1 cellular context compared by ENCODE assay signal in the genomic region with DNA sequence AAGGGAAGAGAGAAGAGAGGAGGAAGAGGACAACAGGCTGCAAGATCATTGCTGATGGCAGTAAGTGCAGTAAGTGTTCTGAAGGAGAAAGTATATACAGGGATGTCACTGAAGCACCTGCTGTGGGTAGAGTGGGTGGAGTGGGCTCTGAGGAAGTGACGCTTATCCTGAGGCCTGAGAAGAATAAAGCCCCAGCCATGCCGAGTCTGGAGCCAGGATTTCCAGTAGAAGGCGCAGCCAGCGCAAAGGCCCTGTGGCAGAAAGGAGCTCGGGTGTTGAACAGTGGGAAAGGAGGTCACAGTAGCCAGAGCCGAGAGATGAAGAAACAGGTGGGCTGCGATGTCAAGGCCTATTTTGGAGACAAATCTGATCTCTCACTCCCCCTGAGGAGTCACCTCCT.
A peak's percentile ranks its signal among the peaks of the same experiment; 100 is the strongest.
TF ChIP-seq lines count a peak whose summit lies in the region.

No MANE protein-coding gene starts in this region.

TF ChIP-seq in K562, 482 proteins besides CTCF, POLR2A, EP300 and RAD21:
- no peak for TF ChIP-seq CAMTA2 (CRISPR knock-in tag; conservative IDR thresholded peaks at IDR 0.05)
- TF ChIP-seq TFAM (CRISPR knock-in tag; conservative IDR thresholded peaks at IDR 0.05), result no peak
- TF ChIP-seq FUS (optimal IDR thresholded peaks at IDR 0.05; ENCODE audit: low read depth, low read length), result no peak
- no peak for TF ChIP-seq SP2 (IDR thresholded peaks at IDR 0.05; ENCODE audit: extremely low read depth, low read depth, low read length, poor library complexity, severe bottlenecking)
- TF ChIP-seq BCOR (IDR thresholded peaks at IDR 0.05), result no peak; the same call in 1 of the 2 replicates
- TF ChIP-seq HDAC8 (tag; IDR thresholded peaks at IDR 0.05), result no peak
- TF ChIP-seq, protein P1, sequence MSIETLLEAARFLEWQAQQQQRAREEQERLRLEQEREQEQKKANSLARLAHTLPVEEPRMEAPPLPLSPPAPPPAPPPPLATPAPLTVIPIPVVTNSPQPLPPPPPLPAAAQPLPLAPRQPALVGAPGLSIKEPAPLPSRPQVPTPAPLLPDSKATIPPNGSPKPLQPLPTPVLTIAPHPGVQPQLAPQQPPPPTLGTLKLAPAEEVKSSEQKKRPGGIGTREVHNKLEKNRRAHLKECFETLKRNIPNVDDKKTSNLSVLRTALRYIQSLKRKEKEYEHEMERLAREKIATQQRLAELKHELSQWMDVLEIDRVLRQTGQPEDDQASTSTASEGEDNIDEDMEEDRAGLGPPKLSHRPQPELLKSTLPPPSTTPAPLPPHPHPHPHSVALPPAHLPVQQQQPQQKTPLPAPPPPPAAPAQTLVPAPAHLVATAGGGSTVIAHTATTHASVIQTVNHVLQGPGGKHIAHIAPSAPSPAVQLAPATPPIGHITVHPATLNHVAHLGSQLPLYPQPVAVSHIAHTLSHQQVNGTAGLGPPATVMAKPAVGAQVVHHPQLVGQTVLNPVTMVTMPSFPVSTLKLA (conservative IDR thresholded peaks at IDR 0.05), result no peak
- no peak for TF ChIP-seq NELFE (IDR thresholded peaks at IDR 0.05; ENCODE audit: insufficient read depth, insufficient read length)
- TF ChIP-seq ESRRA (IDR thresholded peaks at IDR 0.05; ENCODE audit: borderline replicate concordance, low read depth), result no peak
- peak; percentile 85 for TF ChIP-seq RBM25 (IDR thresholded peaks at IDR 0.05; ENCODE audit: low read depth, low read length, severe bottlenecking)
- TF ChIP-seq, protein P2, sequence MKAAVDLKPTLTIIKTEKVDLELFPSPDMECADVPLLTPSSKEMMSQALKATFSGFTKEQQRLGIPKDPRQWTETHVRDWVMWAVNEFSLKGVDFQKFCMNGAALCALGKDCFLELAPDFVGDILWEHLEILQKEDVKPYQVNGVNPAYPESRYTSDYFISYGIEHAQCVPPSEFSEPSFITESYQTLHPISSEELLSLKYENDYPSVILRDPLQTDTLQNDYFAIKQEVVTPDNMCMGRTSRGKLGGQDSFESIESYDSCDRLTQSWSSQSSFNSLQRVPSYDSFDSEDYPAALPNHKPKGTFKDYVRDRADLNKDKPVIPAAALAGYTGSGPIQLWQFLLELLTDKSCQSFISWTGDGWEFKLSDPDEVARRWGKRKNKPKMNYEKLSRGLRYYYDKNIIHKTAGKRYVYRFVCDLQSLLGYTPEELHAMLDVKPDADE (conservative IDR thresholded peaks at IDR 0.05; ENCODE audit: control insufficient read depth, low read depth, low read length), result no peak
- TF ChIP-seq SMAD3 (CRISPR knock-in tag; conservative IDR thresholded peaks at IDR 0.05), result no peak
- TF ChIP-seq KDM1A (IDR thresholded peaks at IDR 0.05), result peak; percentile 39 to 40; a peak in 1 of 4 replicates
- no peak for TF ChIP-seq ZNF217 (CRISPR knock-in tag; IDR thresholded peaks at IDR 0.05)
- TF ChIP-seq RCOR1 (IDR thresholded peaks at IDR 0.05; ENCODE audit: borderline replicate concordance in 1 of 2, low read depth in 2 of 2, low read length in 2 of 2), result peak in 1 of 2 experiments; percentile 13; a peak in 1 of 4 replicates
- TF ChIP-seq HNRNPLL (IDR thresholded peaks at IDR 0.05; ENCODE audit: low read depth, low read length, poor library complexity, severe bottlenecking), result no peak
- TF ChIP-seq CREBBP (IDR thresholded peaks at IDR 0.05; ENCODE audit: low read depth, low read length), result no peak
- TF ChIP-seq NFIX (CRISPR knock-in tag; IDR thresholded peaks at IDR 0.05; ENCODE audit: low read depth), result no peak
- TF ChIP-seq SRF (CRISPR knock-in tag; IDR thresholded peaks at IDR 0.05), result no peak
- TF ChIP-seq EZH2 (IDR thresholded peaks at IDR 0.05; ENCODE audit: borderline replicate concordance, low read depth, low read length), result no peak
- TF ChIP-seq, protein P3, sequence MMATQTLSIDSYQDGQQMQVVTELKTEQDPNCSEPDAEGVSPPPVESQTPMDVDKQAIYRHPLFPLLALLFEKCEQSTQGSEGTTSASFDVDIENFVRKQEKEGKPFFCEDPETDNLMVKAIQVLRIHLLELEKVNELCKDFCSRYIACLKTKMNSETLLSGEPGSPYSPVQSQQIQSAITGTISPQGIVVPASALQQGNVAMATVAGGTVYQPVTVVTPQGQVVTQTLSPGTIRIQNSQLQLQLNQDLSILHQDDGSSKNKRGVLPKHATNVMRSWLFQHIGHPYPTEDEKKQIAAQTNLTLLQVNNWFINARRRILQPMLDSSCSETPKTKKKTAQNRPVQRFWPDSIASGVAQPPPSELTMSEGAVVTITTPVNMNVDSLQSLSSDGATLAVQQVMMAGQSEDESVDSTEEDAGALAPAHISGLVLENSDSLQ (IDR thresholded peaks at IDR 0.05), result no peak
- 0 out of 2 replicates have a peak, but pooled peaks have one; percentile 9 for TF ChIP-seq CREM (IDR thresholded peaks at IDR 0.05; ENCODE audit: low read depth)
- TF ChIP-seq EGR1 (conservative IDR thresholded peaks at IDR 0.05), result peak; percentile 70
- TF ChIP-seq ZNF76 (CRISPR knock-in tag; IDR thresholded peaks at IDR 0.05; ENCODE audit: borderline replicate concordance), result no peak
